ENCODE assay signal across 2 cellular contexts in the genomic region with DNA sequence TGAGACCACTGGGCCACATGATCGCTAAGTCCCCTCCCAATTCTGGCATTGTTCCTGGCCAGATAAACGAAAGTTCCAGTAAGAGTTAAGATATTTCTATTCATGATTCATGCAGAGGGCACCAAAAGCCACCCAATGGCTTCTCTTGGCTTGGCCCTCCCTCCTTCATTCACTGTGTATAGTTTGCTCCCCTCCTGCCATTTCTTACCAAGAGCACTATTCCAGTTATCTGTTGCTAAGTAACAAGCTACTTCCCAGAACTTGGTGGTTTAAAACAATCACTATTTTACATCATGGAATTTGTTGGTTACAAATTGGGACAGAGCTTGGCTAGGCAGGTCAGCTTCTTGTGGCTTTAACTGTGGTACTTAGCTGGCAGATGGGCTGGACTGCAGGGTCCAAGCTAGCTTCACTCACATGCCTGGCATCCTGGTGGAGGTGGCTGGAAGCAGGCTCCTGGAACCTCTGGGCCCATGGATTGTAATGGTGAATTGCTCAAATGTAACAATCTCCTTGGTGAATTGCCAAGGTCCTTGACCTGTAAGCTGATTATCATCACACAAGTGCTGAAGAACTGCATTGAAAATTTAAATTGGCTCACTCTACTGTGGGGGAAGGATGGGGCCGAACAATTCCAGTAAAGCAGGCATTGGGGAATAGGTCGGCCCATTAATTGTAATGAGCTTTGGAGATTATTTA.
TF ChIP-seq lines count a peak whose summit lies in the region.

No MANE protein-coding gene starts in this region.

TF ChIP-seq in SK-N-SH, 30 proteins besides CTCF, POLR2A, EP300 and RAD21:
- TF ChIP-seq, protein P1, sequence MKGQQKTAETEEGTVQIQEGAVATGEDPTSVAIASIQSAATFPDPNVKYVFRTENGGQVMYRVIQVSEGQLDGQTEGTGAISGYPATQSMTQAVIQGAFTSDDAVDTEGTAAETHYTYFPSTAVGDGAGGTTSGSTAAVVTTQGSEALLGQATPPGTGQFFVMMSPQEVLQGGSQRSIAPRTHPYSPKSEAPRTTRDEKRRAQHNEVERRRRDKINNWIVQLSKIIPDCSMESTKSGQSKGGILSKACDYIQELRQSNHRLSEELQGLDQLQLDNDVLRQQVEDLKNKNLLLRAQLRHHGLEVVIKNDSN (IDR thresholded peaks at IDR 0.05; ENCODE audit: borderline replicate concordance, low read depth), result peak; percentile 15; the same call in 1 of the 2 replicates
- TF ChIP-seq SMC3 (IDR thresholded peaks at IDR 0.05; ENCODE audit: low read depth, low read length), result no peak
- TF ChIP-seq MEF2A (IDR thresholded peaks at IDR 0.05; ENCODE audit: borderline replicate concordance, low read depth), result no peak
- no peak for TF ChIP-seq YY1 (IDR thresholded peaks at IDR 0.05; ENCODE audit: low read depth)
- 0 out of 2 replicates have a peak, but pooled peaks have one; percentile 10 for TF ChIP-seq POLR2AphosphoS5 (IDR thresholded peaks at IDR 0.05; ENCODE audit: low read depth, low read length)
- TF ChIP-seq JUND (IDR thresholded peaks at IDR 0.05), result no peak
- no peak for TF ChIP-seq TCF12 (IDR thresholded peaks at IDR 0.05)
TF ChIP-seq in SK-N-SH: peak in this region for 2.

TF ChIP-seq in SK-N-SH treated with all-trans-retinoic acid at 6 μM for 48 hours, 23 proteins besides CTCF, POLR2A, EP300 and RAD21:
- TF ChIP-seq ESRRG (CRISPR knock-in tag; IDR thresholded peaks at IDR 0.05) (no peak), ARNTL (CRISPR knock-in tag; IDR thresholded peaks at IDR 0.05; ENCODE audit: borderline replicate concordance, low read depth) (no peak), TSHZ2 (CRISPR knock-in tag; IDR thresholded peaks at IDR 0.05) (no peak), ZNF70 (CRISPR knock-in tag; IDR thresholded peaks at IDR 0.05) (no peak), CSRNP3 (CRISPR knock-in tag; IDR thresholded peaks at IDR 0.05) (no peak), TCF4 (CRISPR knock-in tag; IDR thresholded peaks at IDR 0.05; ENCODE audit: borderline replicate concordance) (no peak), ISL1 (CRISPR knock-in tag; IDR thresholded peaks at IDR 0.05) (no peak), GLIS3 (CRISPR knock-in tag; IDR thresholded peaks at IDR 0.05) (no peak), OSR1 (CRISPR knock-in tag; IDR thresholded peaks at IDR 0.05) (no peak), ZFP3 (CRISPR knock-in tag; IDR thresholded peaks at IDR 0.05) (no peak), ZNF565 (CRISPR knock-in tag; conservative IDR thresholded peaks at IDR 0.05; ENCODE audit: low read depth) (no peak), ZC3H10 (CRISPR knock-in tag; IDR thresholded peaks at IDR 0.05) (no peak), SNAI2 (CRISPR knock-in tag; IDR thresholded peaks at IDR 0.05) (no peak), RARB (CRISPR knock-in tag; IDR thresholded peaks at IDR 0.05) (no peak), ZFP30 (CRISPR knock-in tag; IDR thresholded peaks at IDR 0.05) (no peak), ZNF8 (CRISPR knock-in tag; IDR thresholded peaks at IDR 0.05) (no peak), CSDC2 (CRISPR knock-in tag; IDR thresholded peaks at IDR 0.05) (no peak)
- TF ChIP-seq, protein P2, sequence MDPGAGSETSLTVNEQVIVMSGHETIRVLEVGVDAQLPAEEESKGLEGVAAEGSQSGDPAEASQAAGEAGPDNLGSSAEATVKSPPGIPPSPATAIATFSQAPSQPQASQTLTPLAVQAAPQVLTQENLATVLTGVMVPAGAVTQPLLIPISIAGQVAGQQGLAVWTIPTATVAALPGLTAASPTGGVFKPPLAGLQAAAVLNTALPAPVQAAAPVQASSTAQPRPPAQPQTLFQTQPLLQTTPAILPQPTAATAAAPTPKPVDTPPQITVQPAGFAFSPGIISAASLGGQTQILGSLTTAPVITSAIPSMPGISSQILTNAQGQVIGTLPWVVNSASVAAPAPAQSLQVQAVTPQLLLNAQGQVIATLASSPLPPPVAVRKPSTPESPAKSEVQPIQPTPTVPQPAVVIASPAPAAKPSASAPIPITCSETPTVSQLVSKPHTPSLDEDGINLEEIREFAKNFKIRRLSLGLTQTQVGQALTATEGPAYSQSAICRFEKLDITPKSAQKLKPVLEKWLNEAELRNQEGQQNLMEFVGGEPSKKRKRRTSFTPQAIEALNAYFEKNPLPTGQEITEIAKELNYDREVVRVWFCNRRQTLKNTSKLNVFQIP (CRISPR knock-in tag; IDR thresholded peaks at IDR 0.05; ENCODE audit: borderline replicate concordance, low read depth), result no peak
- TF ChIP-seq, protein P3, sequence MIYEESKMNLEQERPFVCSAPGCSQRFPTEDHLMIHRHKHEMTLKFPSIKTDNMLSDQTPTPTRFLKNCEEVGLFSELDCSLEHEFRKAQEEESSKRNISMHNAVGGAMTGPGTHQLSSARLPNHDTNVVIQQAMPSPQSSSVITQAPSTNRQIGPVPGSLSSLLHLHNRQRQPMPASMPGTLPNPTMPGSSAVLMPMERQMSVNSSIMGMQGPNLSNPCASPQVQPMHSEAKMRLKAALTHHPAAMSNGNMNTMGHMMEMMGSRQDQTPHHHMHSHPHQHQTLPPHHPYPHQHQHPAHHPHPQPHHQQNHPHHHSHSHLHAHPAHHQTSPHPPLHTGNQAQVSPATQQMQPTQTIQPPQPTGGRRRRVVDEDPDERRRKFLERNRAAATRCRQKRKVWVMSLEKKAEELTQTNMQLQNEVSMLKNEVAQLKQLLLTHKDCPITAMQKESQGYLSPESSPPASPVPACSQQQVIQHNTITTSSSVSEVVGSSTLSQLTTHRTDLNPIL (CRISPR knock-in tag; IDR thresholded peaks at IDR 0.05; ENCODE audit: low read depth), result no peak
TF ChIP-seq in SK-N-SH treated with all-trans-retinoic acid at 6 μM for 48 hours: peak in this region for 0.
